Comparison of ENCODE assay signal across 17 cellular contexts in genomic region chr14:101721111-101721510, GRCh38. TPM values are rescaled to one million over a fixed set of nuclear protein-coding genes. Genes with fewer than 3 reads are reported as not detected.
DNase-seq lines count a peak whose midpoint lies in the region; ATAC-seq, FAIRE-seq and TF ChIP-seq lines count a peak whose summit lies in the region.
"Had no signal": no experiment of that assay in that cellular context is flagged by ENCODE, and none has a peak within 500 bp of the region (broad histone marks: within the 10 kb centered on the region; RNA-seq: fewer than 3 reads in every experiment).

No MANE protein-coding gene starts in this region.

- H3K9me3 ChIP-seq in PC-3 (ENCODE audit: low read length) (no peaks in the 10 kb centered on the region), GM23248 (ENCODE audit: low read depth) (no peaks in the 10 kb centered on the region)
- H3K9me3 ChIP-seq: Caco-2, ovary had no signal

- POLR2A ChIA-PET in activated CD4-positive, alpha-beta T cell treated with anti-CD3 and anti-CD28 coated beads, Interleukin-2, amount 10 ng/mL, durations not matched to agents 7 days and 5 days (lab: Charles Lee) = interaction anchor here (1.2 to 1.5 kb wide), 2 partner anchors 14 to 89 kb away, joined by 4 to 6 read pairs; no protein-coding TSS in a partner anchor
- POLR2A ChIA-PET in PC-3 (lab: Charles Lee; ENCODE audit: unreplicated experiment) = interaction anchor here (1.5 kb wide), 1 partner anchor 10 kb away, joined by 7 read pairs; no protein-coding TSS in a partner anchor

- H3K4me2 ChIP-seq in PC-3 (ENCODE audit: low read length) (peak overlapping the region; percentile 70), GM23248 (ENCODE audit: unreplicated experiment) (no peak overlapping the region)

- H3K36me3 ChIP-seq in PC-3 (ENCODE audit: low read depth, low read length) = no peaks in the 10 kb centered on the region
- H3K36me3 ChIP-seq in GM23248 (ENCODE audit: low read depth) = no peaks in the 10 kb centered on the region
- H3K36me3 ChIP-seq: ovary had no signal

- peak overlapping the region; percentile 42; the same call in 1 of the 2 replicates for H3K4me3 ChIP-seq in PC-3 (ENCODE audit: low read length)
- H3K4me3 ChIP-seq in GM23248 = no peak overlapping the region
- H3K4me3 ChIP-seq: ovary had no signal

- no peaks in the 10 kb centered on the region for H3K9me2 ChIP-seq in PC-3 (replicated peaks; ENCODE audit: low read length)
- no peaks in the 10 kb centered on the region for H3K9me2 ChIP-seq in GM23248 (ENCODE audit: insufficient read depth)

- H3K27me3 Mint-ChIP-seq in activated CD4-positive, alpha-beta T cell treated with anti-CD3 and anti-CD28 coated beads, Interleukin-2, amount 10 ng/mL, durations not matched to agents 7 days and 5 days = no peaks in the 10 kb centered on the region
- peaks cover 7% of the 10 kb centered on the region for H3K27me3 Mint-ChIP-seq in endothelial cell (ENCODE audit: unreplicated experiment)
- H3K27me3 Mint-ChIP-seq: stimulated activated naive CD8-positive, alpha-beta T cell treated with anti-CD3 and anti-CD28 coated beads, Interleukin-15, Interleukin-2, amounts not matched to agents 100 ng/mL and 50 ng/mL, for 24 hours had no signal

- no TSS peak for BruUV-seq in PC-3 (replicated peaks; lab: Mats Ljungman, UMichigan)

- H2AFZ ChIP-seq in PC-3 (ENCODE audit: low read length) = no peak overlapping the region
- H2AFZ ChIP-seq in GM23248 = no peak overlapping the region

- H3K27ac ChIP-seq in PC-3 (ENCODE audit: low read length) (peak overlapping the region; percentile 88), GM23248 (no peak overlapping the region)
- H3K27ac ChIP-seq: ovary had no signal

- peak overlapping the region; percentile 69 for H3K9ac ChIP-seq in PC-3 (ENCODE audit: low read length)
- no peak overlapping the region for H3K9ac ChIP-seq in GM23248

- H3F3A ChIP-seq in PC-3 (ENCODE audit: low read length, unreplicated experiment) (no peaks in the 10 kb centered on the region), GM23248 (ENCODE audit: insufficient read depth) (no peaks in the 10 kb centered on the region)

- no peaks in the 10 kb centered on the region for H3K9me3 Mint-ChIP-seq in activated CD4-positive, alpha-beta T cell treated with anti-CD3 and anti-CD28 coated beads, Interleukin-2, amount 10 ng/mL, durations not matched to agents 7 days and 5 days
- H3K9me3 Mint-ChIP-seq in endothelial cell (ENCODE audit: unreplicated experiment) = no peaks in the 10 kb centered on the region
- no peaks in the 10 kb centered on the region for H3K9me3 Mint-ChIP-seq in stimulated activated effector memory CD8-positive, alpha-beta T cell treated with anti-CD3 and anti-CD28 coated beads, Interleukin-12 subunit alpha, Interleukin-12 subunit beta, amount 100 ng/mL, for 72 hours
- H3K9me3 Mint-ChIP-seq: stimulated activated naive CD8-positive, alpha-beta T cell treated with anti-CD3 and anti-CD28 coated beads, Interleukin-15, Interleukin-2, amounts not matched to agents 100 ng/mL and 50 ng/mL, for 24 hours had no signal

- 92 to 100% methylated on average over 5 of the region's 5 CpGs for WGBS in GM23248 (ENCODE audit: low coverage in 1 of 2, low lambda C conversion rate in 2 of 2, missing lambda C conversion rate in 2 of 2), 2 experiments

- no peak for FAIRE-seq in urothelium cell line (lab: Jason Lieb, UNC)
- FAIRE-seq: A204.1 had no signal

- in situ Hi-C loops in GM23248 (cut with MboI) = no loop called here

- H3K36me3 Mint-ChIP-seq in activated CD4-positive, alpha-beta T cell treated with anti-CD3 and anti-CD28 coated beads, Interleukin-2, amount 10 ng/mL, durations not matched to agents 7 days and 5 days (ENCODE audit: low read depth) = peaks cover 2% of the 10 kb centered on the region
- peaks cover 6% of the 10 kb centered on the region for H3K36me3 Mint-ChIP-seq in endothelial cell (ENCODE audit: low read depth, unreplicated experiment)
- H3K36me3 Mint-ChIP-seq in stimulated activated effector memory CD8-positive, alpha-beta T cell treated with anti-CD3 and anti-CD28 coated beads, Interleukin-12 subunit alpha, Interleukin-12 subunit beta, amount 100 ng/mL, for 72 hours = peaks cover 8% of the 10 kb centered on the region
- H3K36me3 Mint-ChIP-seq: mesothelial cell of epicardium had no signal

- H3K4me1 Mint-ChIP-seq in activated CD4-positive, alpha-beta T cell treated with anti-CD3 and anti-CD28 coated beads, Interleukin-2, amount 10 ng/mL, durations not matched to agents 7 days and 5 days = peaks cover 37% of the 10 kb centered on the region
- peaks cover 22% of the 10 kb centered on the region for H3K4me1 Mint-ChIP-seq in endothelial cell (ENCODE audit: unreplicated experiment)
- H3K4me1 Mint-ChIP-seq in stimulated activated effector memory CD8-positive, alpha-beta T cell treated with anti-CD3 and anti-CD28 coated beads, Interleukin-12 subunit alpha, Interleukin-12 subunit beta, amount 100 ng/mL, for 72 hours = peaks cover 70% of the 10 kb centered on the region

- peak overlapping the region; percentile 98 for H3K27ac Mint-ChIP-seq in activated CD4-positive, alpha-beta T cell treated with anti-CD3 and anti-CD28 coated beads, Interleukin-2, amount 10 ng/mL, durations not matched to agents 7 days and 5 days
- H3K27ac Mint-ChIP-seq in endothelial cell (ENCODE audit: unreplicated experiment) = peak overlapping the region; percentile 88
- H3K27ac Mint-ChIP-seq in stimulated activated effector memory CD8-positive, alpha-beta T cell treated with anti-CD3 and anti-CD28 coated beads, Interleukin-12 subunit alpha, Interleukin-12 subunit beta, amount 100 ng/mL, for 72 hours = peak overlapping the region; percentile 98
- H3K27ac Mint-ChIP-seq: mesothelial cell of epicardium had no signal

- TF ChIP-seq CTCF in PC-3 (conservative IDR thresholded peaks at IDR 0.05; ENCODE audit: low read depth, low read length) = no peak
- TF ChIP-seq CTCF in endothelial cell (IDR thresholded peaks at IDR 0.05; ENCODE audit: unreplicated experiment) = no peak

- H3K27me3 ChIP-seq in PC-3 (ENCODE audit: low read length) (no peaks in the 10 kb centered on the region), GM23248 (replicated peaks; ENCODE audit: insufficient read depth) (no peaks in the 10 kb centered on the region)
- H3K27me3 ChIP-seq: ovary had no signal

- H3K79me2 ChIP-seq in PC-3 (ENCODE audit: low read length) (no peaks in the 10 kb centered on the region), GM23248 (ENCODE audit: insufficient read depth) (no peaks in the 10 kb centered on the region)

- H4K20me1 ChIP-seq in PC-3 (ENCODE audit: low read length) (no peaks in the 10 kb centered on the region), GM23248 (ENCODE audit: insufficient read depth) (no peaks in the 10 kb centered on the region)

- intact Hi-C loops in PC-3 (cut with micrococcal nuclease) = no loop called here

- ATAC-seq in PC-3 = no peak
- ATAC-seq in stimulated activated effector memory CD8-positive, alpha-beta T cell treated with anti-CD3 and anti-CD28 coated beads, Interleukin-12 subunit alpha, Interleukin-12 subunit beta, amount 100 ng/mL, for 72 hours = no peak
- no peak for ATAC-seq in HG03521 (IDR thresholded peaks at IDR 0.05; ENCODE audit: unreplicated experiment)

- peaks cover 18% of the 10 kb centered on the region for H3K4me1 ChIP-seq in PC-3 (ENCODE audit: insufficient read depth, low read length)
- H3K4me1 ChIP-seq in GM23248 (ENCODE audit: insufficient read depth) = peaks cover 4% of the 10 kb centered on the region; the same call in 1 of the 2 replicates
- H3K4me1 ChIP-seq: Caco-2 had no signal

- DNase-seq in activated CD4-positive, alpha-beta T cell treated with anti-CD3 and anti-CD28 coated beads, Interleukin-2, amount 10 ng/mL, durations not matched to agents 7 days and 5 days = no peak
- DNase-seq in activated CD4-positive, alpha-beta T cell treated with anti-CD3 and anti-CD28 coated beads, Interleukin-2, amount 50 U/mL, for 48 hours = no peak
- DNase-seq in PC-3 = no peak
- DNase-seq in endothelial cell (ENCODE audit: low spot score) = no peak
- DNase-seq in stimulated activated effector memory CD8-positive, alpha-beta T cell treated with anti-CD3 and anti-CD28 coated beads, Interleukin-12 subunit alpha, Interleukin-12 subunit beta, amount 100 ng/mL, for 72 hours (ENCODE audit: low spot score in 2 of 2) = peak; percentile 1 to 47
- no peak for DNase-seq in urothelium cell line (ENCODE audit: low spot score)
- no peak for DNase-seq in GM23248
- DNase-seq: amygdala, Caco-2, GDM1, NCI-H187, NCI-H510A treated with DMSO at 0.1 percent for 48 hours, ovary had no signal

- no peak overlapping the region for H3K4me3 Mint-ChIP-seq in activated CD4-positive, alpha-beta T cell treated with anti-CD3 and anti-CD28 coated beads, Interleukin-2, amount 10 ng/mL, durations not matched to agents 7 days and 5 days
- no peak overlapping the region for H3K4me3 Mint-ChIP-seq in endothelial cell (ENCODE audit: unreplicated experiment)
- peak overlapping the region; percentile 84 for H3K4me3 Mint-ChIP-seq in stimulated activated effector memory CD8-positive, alpha-beta T cell treated with anti-CD3 and anti-CD28 coated beads, Interleukin-12 subunit alpha, Interleukin-12 subunit beta, amount 100 ng/mL, for 72 hours
- H3K4me3 Mint-ChIP-seq: mesothelial cell of epicardium had no signal

- CTCF ChIA-PET in activated CD4-positive, alpha-beta T cell treated with anti-CD3 and anti-CD28 coated beads, Interleukin-2, amount 10 ng/mL, durations not matched to agents 7 days and 5 days (lab: Charles Lee) = interaction anchor here (0.5 to 2.6 kb wide), 3 partner anchors 11 to 50 kb away, joined by 4 to 8 read pairs (median 5); no protein-coding TSS in a partner anchor
- CTCF ChIA-PET in PC-3 (lab: Charles Lee) = interaction anchor here (0.9 kb wide), 1 partner anchor 10 kb away, joined by 4 read pairs; no protein-coding TSS in a partner anchor

RNA-seq across cellular contexts. Expression of gene PPP2R5C, which starts 40.4 kb away (rescaled TPM):
- 100 to 1,000 TPM; 291 to 300 TPM for total RNA-seq in activated CD4-positive, alpha-beta T cell treated with anti-CD3 and anti-CD28 coated beads, Interleukin-2, amount 10 ng/mL, durations not matched to agents 7 days and 5 days
- total RNA-seq in PC-3 (2014; rRNA removed) (92.9 and 96.1 TPM in 2 replicates), endothelial cell (ENCODE audit: unreplicated experiment) (71.5 TPM)
- 77.1 and 77.9 TPM in 2 replicates for total RNA-seq in GM23248 (2014; rRNA removed; shearing (Covaris generic))
- 74.4 and 76.3 TPM in 2 replicates for polyA plus RNA-seq in GM23248 (2016; fragmentation: Nextera tagmentation; extraction: Ambion mirVana)

Comparison
In these comparisons a context has a peak if more than half of its experiments do, and no peak if none do; other contexts are left out.
1. DNase-seq: peak in stimulated activated effector memory CD8-positive, alpha-beta T cell treated with anti-CD3 and anti-CD28 coated beads, Interleukin-12 subunit alpha, Interleukin-12 subunit beta, amount 100 ng/mL, for 72 hours (2 of 2); none in activated CD4-positive, alpha-beta T cell treated with anti-CD3 and anti-CD28 coated beads, Interleukin-2, amount 10 ng/mL, durations not matched to agents 7 days and 5 days (single experiment), activated CD4-positive, alpha-beta T cell treated with anti-CD3 and anti-CD28 coated beads, Interleukin-2, amount 50 U/mL, for 48 hours (0 of 2), PC-3 (single experiment), endothelial cell (single experiment), urothelium cell line (single experiment) and GM23248 (single experiment).
2. Peak in every context shown above with its lines, with median percentiles within 50 percentile points of each other: H3K27ac Mint-ChIP-seq.